In the genomic region with DNA sequence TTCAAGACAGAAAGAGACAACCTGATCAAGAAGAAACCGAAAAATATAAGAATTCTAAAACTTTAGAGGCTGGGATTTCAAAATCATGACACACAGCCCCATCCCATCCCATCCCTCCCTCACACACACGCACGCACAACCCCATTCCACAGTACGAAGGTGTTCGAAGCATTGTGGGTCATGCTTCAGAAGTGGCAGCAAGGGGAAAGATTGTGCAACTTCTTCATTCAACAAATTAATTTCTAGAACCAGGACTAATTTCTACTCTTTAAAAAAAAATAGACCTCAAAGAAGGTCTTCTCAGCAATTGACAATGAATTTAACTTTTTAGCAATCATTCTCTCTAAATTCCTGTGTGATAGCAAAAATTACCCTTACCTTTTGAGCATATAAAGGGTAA, we compare ENCODE assay signal across 8 cellular contexts. TPM values are rescaled to one million over a fixed set of nuclear protein-coding genes. Genes with fewer than 3 reads are reported as not detected.
DNase-seq lines count a peak whose midpoint lies in the region; ATAC-seq, FAIRE-seq and TF ChIP-seq lines count a peak whose summit lies in the region.

No MANE protein-coding gene starts in this region.

- peak overlapping the region; percentile 90 for H3K4me3 Mint-ChIP-seq in T-helper 2 cell treated with Interferon-gamma antibody and Interleukin-4, amounts not matched to agents 5 μg/mL and 100 μg/mL, for 36 hours
- peak overlapping the region; percentile 88 for H3K4me3 Mint-ChIP-seq in activated CD8-positive, alpha-beta T cell treated with anti-CD3 and anti-CD28 coated beads for 36 hours
- H3K4me3 Mint-ChIP-seq in stimulated activated naive CD8-positive, alpha-beta T cell treated with anti-CD3 and anti-CD28 coated beads, Interleukin-15, amount 100 ng/mL, for 72 hours = peak overlapping the region; percentile 84 to 92

- H3K9ac ChIP-seq in iPS-18a (ENCODE audit: low read length) = peak overlapping the region; percentile 79

- TF ChIP-seq CTCF in activated CD8-positive, alpha-beta T cell treated with anti-CD3 and anti-CD28 coated beads for 36 hours (IDR thresholded peaks at IDR 0.05) = no peak

- DNase-seq in T-helper 2 cell treated with Interferon-gamma antibody and Interleukin-4, amounts not matched to agents 5 μg/mL and 100 μg/mL, for 36 hours (ENCODE audit: low spot score) = no peak
- DNase-seq in T-helper 2 cell (no peak), DMS79 treated with DMSO at 0.1 percent for 48 hours (lab: John Stamatoyannopoulos, UW) (no peak), GM12892 (ENCODE audit: insufficient read length) (no peak), activated gamma-delta T cell (lab: John Stamatoyannopoulos, UW) (no peak)
- no peak for DNase-seq in activated CD8-positive, alpha-beta T cell treated with anti-CD3 and anti-CD28 coated beads for 36 hours
- DNase-seq in stimulated activated naive CD8-positive, alpha-beta T cell treated with anti-CD3 and anti-CD28 coated beads, Interleukin-15, amount 100 ng/mL, for 72 hours = no peak

- H3K36me3 ChIP-seq in iPS-18a (ENCODE audit: control insufficient read depth, low read depth, low read length) = no peaks in the 10 kb centered on the region

- peak overlapping the region; percentile 67 for H3K27ac ChIP-seq in iPS-18a (ENCODE audit: low read length)

- no peaks in the 10 kb centered on the region for H3K9me3 ChIP-seq in iPS-18a (ENCODE audit: control insufficient read depth, low read depth, low read length)

- no peaks in the 10 kb centered on the region for H3K9me3 Mint-ChIP-seq in T-helper 2 cell treated with Interferon-gamma antibody and Interleukin-4, amounts not matched to agents 5 μg/mL and 100 μg/mL, for 36 hours
- no peaks in the 10 kb centered on the region for H3K9me3 Mint-ChIP-seq in activated CD8-positive, alpha-beta T cell treated with anti-CD3 and anti-CD28 coated beads for 36 hours
- no peaks in the 10 kb centered on the region for H3K9me3 Mint-ChIP-seq in stimulated activated naive CD8-positive, alpha-beta T cell treated with anti-CD3 and anti-CD28 coated beads, Interleukin-15, amount 100 ng/mL, for 72 hours

- H3K4me1 Mint-ChIP-seq in T-helper 2 cell treated with Interferon-gamma antibody and Interleukin-4, amounts not matched to agents 5 μg/mL and 100 μg/mL, for 36 hours (ENCODE audit: low read depth) = peaks cover 30% of the 10 kb centered on the region
- peaks cover 30% of the 10 kb centered on the region for H3K4me1 Mint-ChIP-seq in activated CD8-positive, alpha-beta T cell treated with anti-CD3 and anti-CD28 coated beads for 36 hours (ENCODE audit: low read depth)
- H3K4me1 Mint-ChIP-seq in stimulated activated naive CD8-positive, alpha-beta T cell treated with anti-CD3 and anti-CD28 coated beads, Interleukin-15, amount 100 ng/mL, for 72 hours = peaks cover 47% of the 10 kb centered on the region

- peak overlapping the region; percentile 82 for H3K4me3 ChIP-seq in iPS-18a (ENCODE audit: low read length)

- ATAC-seq in activated CD8-positive, alpha-beta T cell treated with anti-CD3 and anti-CD28 coated beads for 36 hours = no peak
- ATAC-seq in stimulated activated naive CD8-positive, alpha-beta T cell treated with anti-CD3 and anti-CD28 coated beads, Interleukin-15, amount 100 ng/mL, for 72 hours = no peak

- H3K4me1 ChIP-seq in iPS-18a (ENCODE audit: control insufficient read depth, low read depth, low read length) = no peaks in the 10 kb centered on the region

- no peak for FAIRE-seq in GM12892 (lab: Jason Lieb, UNC)

- peaks cover 2% of the 10 kb centered on the region for H3K27me3 Mint-ChIP-seq in T-helper 2 cell treated with Interferon-gamma antibody and Interleukin-4, amounts not matched to agents 5 μg/mL and 100 μg/mL, for 36 hours (ENCODE audit: low read depth)
- no peaks in the 10 kb centered on the region for H3K27me3 Mint-ChIP-seq in activated CD8-positive, alpha-beta T cell treated with anti-CD3 and anti-CD28 coated beads for 36 hours
- H3K27me3 Mint-ChIP-seq in stimulated activated naive CD8-positive, alpha-beta T cell treated with anti-CD3 and anti-CD28 coated beads, Interleukin-15, amount 100 ng/mL, for 72 hours = no peaks in the 10 kb centered on the region

- TF ChIP-seq POLR2A in GM12892 (IDR thresholded peaks at IDR 0.05; ENCODE audit: low read depth, low read length) = no peak

- H3K27ac Mint-ChIP-seq in T-helper 2 cell treated with Interferon-gamma antibody and Interleukin-4, amounts not matched to agents 5 μg/mL and 100 μg/mL, for 36 hours = peak overlapping the region; percentile 91
- H3K27ac Mint-ChIP-seq in activated CD8-positive, alpha-beta T cell treated with anti-CD3 and anti-CD28 coated beads for 36 hours = peak overlapping the region; percentile 90
- peak overlapping the region; percentile 97 to 99 for H3K27ac Mint-ChIP-seq in stimulated activated naive CD8-positive, alpha-beta T cell treated with anti-CD3 and anti-CD28 coated beads, Interleukin-15, amount 100 ng/mL, for 72 hours

- no peaks in the 10 kb centered on the region for H3K36me3 Mint-ChIP-seq in T-helper 2 cell treated with Interferon-gamma antibody and Interleukin-4, amounts not matched to agents 5 μg/mL and 100 μg/mL, for 36 hours (ENCODE audit: low read depth)
- peaks cover 2% of the 10 kb centered on the region for H3K36me3 Mint-ChIP-seq in activated CD8-positive, alpha-beta T cell treated with anti-CD3 and anti-CD28 coated beads for 36 hours (ENCODE audit: low read depth)

- peaks cover 40% of the 10 kb centered on the region for H3K27me3 ChIP-seq in iPS-18a (ENCODE audit: control insufficient read depth, insufficient read depth, low read length)

- CTCF ChIA-PET in activated CD8-positive, alpha-beta T cell treated with anti-CD3 and anti-CD28 coated beads for 36 hours (lab: Charles Lee) = interaction anchor here (1.1 to 3.1 kb wide), 3 partner anchors 72 to 162 kb away, joined by 4 to 19 read pairs (median 14); a partner anchor contains a TSS

- intact Hi-C loops in activated CD8-positive, alpha-beta T cell treated with anti-CD3 and anti-CD28 coated beads for 36 hours (cut with micrococcal nuclease) = loop anchor here (5.0 kb wide), 1 partner anchor 73 kb away; no protein-coding TSS in a partner anchor

- POLR2A ChIA-PET in activated CD8-positive, alpha-beta T cell treated with anti-CD3 and anti-CD28 coated beads for 36 hours (lab: Charles Lee) = interaction anchor here (0.8 to 1.6 kb wide), 2 partner anchors 202 to 1480 kb away, joined by 3 to 5 read pairs; no protein-coding TSS in a partner anchor

RNA-seq across cellular contexts. Expression of a gene that starts 0.9 kb away (rescaled TPM):
- 1 to 10 TPM; 3.1 to 3.6 TPM for total RNA-seq in activated CD8-positive, alpha-beta T cell treated with anti-CD3 and anti-CD28 coated beads for 36 hours
- polyA plus RNA-seq in GM12892 (2012; ENCODE audit: missing spikeins) = 8.2 TPM

RNA-seq across cellular contexts. Expression of a gene that starts 1.0 kb away (rescaled TPM):
- total RNA-seq in activated CD8-positive, alpha-beta T cell treated with anti-CD3 and anti-CD28 coated beads for 36 hours = 1 to 10 TPM; 5.0 to 6.2 TPM
- 4.3 TPM for polyA plus RNA-seq in GM12892 (2012; ENCODE audit: missing spikeins)

RNA-seq across cellular contexts. Expression of a gene that starts 51.9 kb away (rescaled TPM):
- total RNA-seq in activated CD8-positive, alpha-beta T cell treated with anti-CD3 and anti-CD28 coated beads for 36 hours = 10 to 100 TPM; 31.9 to 32.1 TPM
- 18.5 TPM for polyA plus RNA-seq in GM12892 (2012; ENCODE audit: missing spikeins)
